Comparison of ENCODE assay signal across 1 cellular context in the genomic region with DNA sequence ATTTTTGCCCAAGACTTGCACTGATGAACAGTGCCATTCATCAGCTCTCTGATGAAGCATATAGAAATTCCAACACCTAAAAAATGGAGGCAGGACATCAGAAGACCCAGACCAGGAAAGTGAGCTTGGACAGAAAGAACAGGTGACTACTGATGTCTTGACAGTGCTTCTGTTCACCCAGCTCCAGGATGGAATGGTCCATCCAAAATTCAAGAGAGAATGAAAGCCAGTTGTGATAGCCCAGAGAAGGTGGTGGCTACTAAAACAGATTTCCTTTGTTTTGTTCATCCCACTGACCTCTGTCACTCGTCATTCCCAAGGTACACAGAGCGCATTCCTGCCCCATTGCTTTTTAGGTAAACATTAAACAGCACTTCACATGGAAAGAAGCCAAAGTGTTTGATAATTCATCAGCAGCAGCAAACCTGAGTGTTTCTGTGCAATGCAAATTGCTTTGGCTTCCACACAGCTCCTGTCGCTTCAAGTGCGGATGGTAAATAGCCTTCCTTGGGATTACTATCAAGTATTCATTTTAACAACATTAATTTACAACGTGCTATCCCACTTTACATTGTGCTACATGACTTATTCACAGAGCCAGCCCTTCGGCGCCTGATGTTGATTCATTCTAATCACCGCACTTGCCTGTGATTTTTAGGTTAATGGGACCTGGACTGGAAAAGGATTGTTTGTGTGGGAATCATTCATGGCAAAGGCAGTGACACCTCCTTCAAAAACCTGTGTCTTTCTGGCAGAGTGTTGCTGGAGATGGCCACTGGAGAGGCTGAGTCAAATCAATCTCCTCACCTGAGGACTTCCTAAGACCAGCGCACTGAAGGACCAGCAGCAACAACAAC.
TF ChIP-seq lines count a peak whose summit lies in the region.

No MANE protein-coding gene starts in this region.

TF ChIP-seq in HepG2, 621 proteins besides CTCF, POLR2A, EP300 and RAD21 (continued from another document):
- TF ChIP-seq ZFYVE20 (CRISPR knock-in tag; IDR thresholded peaks at IDR 0.05; ENCODE audit: borderline replicate concordance, low read depth) = no peak
- no peak; a peak in 1 of 4 replicates for TF ChIP-seq MAFK (conservative IDR thresholded peaks at IDR 0.05 in 1 of 2, IDR thresholded peaks at IDR 0.05 in 1 of 2; ENCODE audit: low read length in 2 of 2)
- TF ChIP-seq PAWR (CRISPR knock-in tag; IDR thresholded peaks at IDR 0.05; ENCODE audit: borderline replicate concordance) = 0 out of 2 replicates have a peak, but pooled peaks have one; percentile 69
- TF ChIP-seq, protein P1, sequence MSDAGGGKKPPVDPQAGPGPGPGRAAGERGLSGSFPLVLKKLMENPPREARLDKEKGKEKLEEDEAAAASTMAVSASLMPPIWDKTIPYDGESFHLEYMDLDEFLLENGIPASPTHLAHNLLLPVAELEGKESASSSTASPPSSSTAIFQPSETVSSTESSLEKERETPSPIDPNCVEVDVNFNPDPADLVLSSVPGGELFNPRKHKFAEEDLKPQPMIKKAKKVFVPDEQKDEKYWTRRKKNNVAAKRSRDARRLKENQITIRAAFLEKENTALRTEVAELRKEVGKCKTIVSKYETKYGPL (CRISPR knock-in tag; IDR thresholded peaks at IDR 0.05) = no peak
- peak; percentile 55; the same call in 1 of the 2 replicates for TF ChIP-seq ZNF430 (CRISPR knock-in tag; IDR thresholded peaks at IDR 0.05)
- peak; percentile 90; the same call in 1 of the 2 replicates for TF ChIP-seq ZNF343 (CRISPR knock-in tag; IDR thresholded peaks at IDR 0.05)
- TF ChIP-seq POLR2G (IDR thresholded peaks at IDR 0.05; ENCODE audit: low read depth, low read length) = peak; percentile 85
- TF ChIP-seq ZNF251 (CRISPR knock-in tag; IDR thresholded peaks at IDR 0.05) = 0 out of 2 replicates have a peak, but pooled peaks have one; percentile 81
- TF ChIP-seq ZSCAN12 (CRISPR knock-in tag; IDR thresholded peaks at IDR 0.05) = no peak
- TF ChIP-seq ZNF883 (CRISPR knock-in tag; IDR thresholded peaks at IDR 0.05; ENCODE audit: not compliant biosample characterization) = no peak
- no peak for TF ChIP-seq NKX3-1 (CRISPR knock-in tag; IDR thresholded peaks at IDR 0.05)
- TF ChIP-seq MXI1 (IDR thresholded peaks at IDR 0.05; ENCODE audit: borderline replicate concordance, low read depth, low read length) = peak; percentile 62; the same call in 1 of the 3 replicates
- peak; percentile 84; the same call in 1 of the 2 replicates for TF ChIP-seq ZNF747 (CRISPR knock-in tag; IDR thresholded peaks at IDR 0.05; ENCODE audit: borderline replicate concordance)
- no peak for TF ChIP-seq NFRKB (IDR thresholded peaks at IDR 0.05)
- TF ChIP-seq ZFP41 (CRISPR knock-in tag; IDR thresholded peaks at IDR 0.05; ENCODE audit: borderline replicate concordance) = no peak
- no peak for TF ChIP-seq NR1H2 (CRISPR knock-in tag; IDR thresholded peaks at IDR 0.05; ENCODE audit: borderline replicate concordance, low read depth)
- no peak for TF ChIP-seq IKZF1 (IDR thresholded peaks at IDR 0.05)
